ENCODE assay signal across 11 cellular contexts in the genomic region with DNA sequence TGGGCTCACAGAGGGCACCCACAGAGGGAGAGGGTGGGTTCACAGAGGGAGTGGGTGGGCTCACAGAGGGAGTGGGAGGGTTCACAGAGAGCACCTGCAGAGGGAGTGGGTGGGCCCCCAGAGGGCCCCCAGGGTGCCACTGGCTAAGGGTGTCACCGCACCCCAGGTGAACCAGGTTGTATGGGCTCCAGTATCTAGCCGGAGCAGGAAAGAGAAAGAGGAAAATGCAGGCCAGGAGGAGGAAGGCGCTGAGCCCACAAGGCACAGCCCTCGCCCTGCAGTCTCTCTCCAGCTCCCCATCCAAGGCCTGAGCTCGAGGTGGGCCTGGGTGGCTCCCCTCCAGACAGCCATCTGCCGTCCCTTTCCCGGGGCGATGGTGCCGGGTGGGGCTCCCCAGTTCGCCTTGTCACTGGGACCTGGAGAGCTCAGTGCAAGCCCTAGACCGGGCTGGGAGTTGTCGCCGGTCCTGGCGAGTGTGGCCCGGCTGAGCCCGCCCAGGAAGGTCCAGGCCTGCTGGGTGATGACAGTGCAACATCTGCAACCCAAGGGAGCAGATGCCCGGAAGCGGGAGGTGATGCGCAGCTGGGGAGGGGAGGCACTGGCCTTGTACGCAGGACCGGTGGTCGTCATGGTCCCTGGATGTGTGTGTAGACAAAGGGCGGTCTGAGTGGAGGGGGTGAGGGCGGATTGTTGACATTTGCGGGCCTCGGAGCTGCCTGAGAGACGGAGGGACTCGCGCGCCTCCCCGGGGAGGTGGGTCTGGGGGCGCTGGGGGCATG. TPM values are rescaled to one million over a fixed set of nuclear protein-coding genes. Genes with fewer than 3 reads are reported as not detected.
DNase-seq lines count a peak whose midpoint lies in the region; ATAC-seq and TF ChIP-seq lines count a peak whose summit lies in the region.
"Had no signal": no experiment of that assay in that cellular context is flagged by ENCODE, and none has a peak within 500 bp of the region (broad histone marks: within the 10 kb centered on the region; RNA-seq: fewer than 3 reads in every experiment).

No MANE protein-coding gene starts in this region.

- peak overlapping the region; percentile 50 for H3K4me3 ChIP-seq in coronary artery
- H3K4me3 ChIP-seq in naive thymus-derived CD4-positive, alpha-beta T cell (ENCODE audit: low read length), result no peak overlapping the region

- H3K4me1 ChIP-seq in naive thymus-derived CD4-positive, alpha-beta T cell (ENCODE audit: control insufficient read depth in 2 of 2, insufficient read depth in 2 of 2, low read length in 2 of 2), result no peaks in the 10 kb centered on the region

- CTCF ChIA-PET in naive thymus-derived CD4-positive, alpha-beta T cell (lab: Charles Lee), result no interaction called here

- peaks cover 0 to 8% (median 4%) of the 10 kb centered on the region in 7 donors for H3K4me1 Mint-ChIP-seq in naive thymus-derived CD4-positive, alpha-beta T cell

- peaks cover 0 to 6% (median 0%) of the 10 kb centered on the region in 5 donors for H3K36me3 Mint-ChIP-seq in naive thymus-derived CD4-positive, alpha-beta T cell
- H3K36me3 Mint-ChIP-seq: activated CD4-positive, alpha-beta memory T cell treated with anti-CD3 and anti-CD28 coated beads for 36 hours had no signal

- H3K27ac Mint-ChIP-seq in naive thymus-derived CD4-positive, alpha-beta T cell, result no peak overlapping the region
- H3K27ac Mint-ChIP-seq: activated CD4-positive, alpha-beta memory T cell treated with anti-CD3 and anti-CD28 coated beads for 36 hours had no signal

- DNase-seq in activated CD4-positive, CD25-positive, alpha-beta regulatory T cell treated with anti-CD3 and anti-CD28 coated beads, Interleukin-2, amount 50 U/mL, for 72 hours, result peak; percentile 8
- DNase-seq in NCI-H1092 treated with DMSO at 0.1 percent for 48 hours (lab: John Stamatoyannopoulos, UW) (peak; percentile 51), coronary artery (ENCODE audit: low spot score) (peak; percentile 71), posterior vena cava (ENCODE audit: low spot score) (peak; percentile 58), mucosa of gallbladder (ENCODE audit: low spot score) (no peak), D341Med (ENCODE audit: low spot score) (no peak)
- no peak for DNase-seq in naive thymus-derived CD4-positive, alpha-beta T cell
- DNase-seq: activated CD4-positive, alpha-beta memory T cell treated with anti-CD3 and anti-CD28 coated beads for 36 hours; BE2C; NCI-H187 treated with DMSO at 0.1 percent for 48 hours had no signal

- H3K27me3 ChIP-seq in naive thymus-derived CD4-positive, alpha-beta T cell (ENCODE audit: control insufficient read depth in 2 of 2, insufficient read depth in 2 of 2, low read length in 2 of 2), result no peaks in the 10 kb centered on the region
- H3K27me3 ChIP-seq: BE2C had no signal

- H3K9me3 ChIP-seq in naive thymus-derived CD4-positive, alpha-beta T cell (ENCODE audit: control insufficient read depth in 2 of 3, low read length in 3 of 3), result no peaks in the 10 kb centered on the region
- H3K9me3 ChIP-seq: BE2C had no signal

- ATAC-seq in activated CD4-positive, CD25-positive, alpha-beta regulatory T cell treated with anti-CD3 and anti-CD28 coated beads, Interleukin-2, amount 50 U/mL, for 24 hours, result no peak
- ATAC-seq in naive thymus-derived CD4-positive, alpha-beta T cell, result no peak

- TF ChIP-seq CTCF in coronary artery (IDR thresholded peaks at IDR 0.05), result no peak

- peaks cover 0 to 8% (median 0%) of the 10 kb centered on the region in 11 donors for H3K9me3 Mint-ChIP-seq in naive thymus-derived CD4-positive, alpha-beta T cell
- H3K9me3 Mint-ChIP-seq: activated CD4-positive, alpha-beta memory T cell treated with anti-CD3 and anti-CD28 coated beads for 36 hours had no signal

- peak overlapping the region in 2 of 10 donors; percentile 14 to 74 for H3K4me3 Mint-ChIP-seq in naive thymus-derived CD4-positive, alpha-beta T cell
- H3K4me3 Mint-ChIP-seq: activated CD4-positive, alpha-beta memory T cell treated with anti-CD3 and anti-CD28 coated beads for 36 hours had no signal

- POLR2A ChIA-PET in naive thymus-derived CD4-positive, alpha-beta T cell (lab: Charles Lee), result no interaction called here

- H3K36me3 ChIP-seq in naive thymus-derived CD4-positive, alpha-beta T cell (ENCODE audit: control insufficient read depth in 2 of 3, insufficient read depth in 3 of 3, low read length in 3 of 3), result no peaks in the 10 kb centered on the region
- H3K36me3 ChIP-seq: BE2C had no signal

- H3K27me3 Mint-ChIP-seq in naive thymus-derived CD4-positive, alpha-beta T cell, result peaks cover 37 to 64% (median 56%) of the 10 kb centered on the region in 5 donors

- intact Hi-C loops in posterior vena cava (cut with DNase I), result no loop called here
- intact Hi-C loops in naive thymus-derived CD4-positive, alpha-beta T cell (cut with micrococcal nuclease), result no loop called here

- no peak overlapping the region for H3K27ac ChIP-seq in coronary artery
- no peak overlapping the region for H3K27ac ChIP-seq in naive thymus-derived CD4-positive, alpha-beta T cell (ENCODE audit: low read depth, low read length)

RNA-seq across cellular contexts. Expression of gene TMEM179, which starts 0.8 kb away (rescaled TPM):
- total RNA-seq in posterior vena cava (under 1 TPM in 1 of 2 donors, not detected in 1; 0.38 TPM), mucosa of gallbladder (1.5 TPM)
- total RNA-seq in naive thymus-derived CD4-positive, alpha-beta T cell, result under 1 TPM in 1 of 5 experiments, not detected in 4; 0.15 TPM
- not detected for polyA plus RNA-seq in naive thymus-derived CD4-positive, alpha-beta T cell
- total RNA-seq: activated CD4-positive, alpha-beta memory T cell treated with anti-CD3 and anti-CD28 coated beads for 36 hours had no signal

RNA-seq across cellular contexts. Expression of gene C14orf180, which starts 24.2 kb away (rescaled TPM):
- total RNA-seq in posterior vena cava, result 1 to 10 TPM; 1.4 to 5.9 TPM
- total RNA-seq in naive thymus-derived CD4-positive, alpha-beta T cell, result not detected
- not detected for polyA plus RNA-seq in naive thymus-derived CD4-positive, alpha-beta T cell
- 0.26 TPM for total RNA-seq in mucosa of gallbladder
- total RNA-seq: activated CD4-positive, alpha-beta memory T cell treated with anti-CD3 and anti-CD28 coated beads for 36 hours had no signal

Comparison
In these comparisons a context has a peak if more than half of its experiments do, and no peak if none do; other contexts are left out.
1. DNase-seq: peak in activated CD4-positive, CD25-positive, alpha-beta regulatory T cell treated with anti-CD3 and anti-CD28 coated beads, Interleukin-2, amount 50 U/mL, for 72 hours (single experiment), NCI-H1092 treated with DMSO at 0.1 percent for 48 hours (single experiment), coronary artery (single experiment) and posterior vena cava (single experiment); none in naive thymus-derived CD4-positive, alpha-beta T cell (0 of 9), mucosa of gallbladder (single experiment) and D341Med (single experiment).